ENCODE assay signal across 10 cellular contexts in genomic region chr3:58387650-58388546, GRCh38. TPM values are rescaled to one million over a fixed set of nuclear protein-coding genes. Genes with fewer than 3 reads are reported as not detected.
DNase-seq lines count a peak whose midpoint lies in the region; FAIRE-seq and TF ChIP-seq lines count a peak whose summit lies in the region.
"Had no signal": no experiment of that assay in that cellular context is flagged by ENCODE, and none has a peak within 500 bp of the region (broad histone marks: within the 10 kb centered on the region; RNA-seq: fewer than 3 reads in every experiment).

No MANE protein-coding gene starts in this region.

- H3K4me3 ChIP-seq in OCI-LY1 (ENCODE audit: low read depth, low read length, poor library complexity, severe bottlenecking) = no peak overlapping the region
- no peak overlapping the region for H3K4me3 ChIP-seq in mucosa of rectum (ENCODE audit: low read length in 2 of 2)
- no peak overlapping the region for H3K4me3 ChIP-seq in testis

- peaks cover 78% of the 10 kb centered on the region for H3K36me3 Mint-ChIP-seq in dendritic cell treated with granulocyte-macrophage colony-stimulating factor and Interleukin-4, amounts not matched to agents 40 ng/mL and 50 ng/mL, for 4 days (ENCODE audit: low read depth)

- TF ChIP-seq CTCF in OCI-LY1 (IDR thresholded peaks at IDR 0.05; ENCODE audit: low read length) = no peak
- TF ChIP-seq CTCF in testis (IDR thresholded peaks at IDR 0.05) = no peak

- H3K9me2 ChIP-seq in OCI-LY1 (ENCODE audit: low read depth, low read length) = no peaks in the 10 kb centered on the region

- H3K27ac Mint-ChIP-seq in dendritic cell treated with granulocyte-macrophage colony-stimulating factor and Interleukin-4, amounts not matched to agents 40 ng/mL and 50 ng/mL, for 4 days = peak overlapping the region; percentile 69

- H3K4me3 Mint-ChIP-seq in dendritic cell treated with granulocyte-macrophage colony-stimulating factor and Interleukin-4, amounts not matched to agents 40 ng/mL and 50 ng/mL, for 4 days = no peak overlapping the region

- WGBS in testis, 2 donors = 58 to 64% methylated on average over 6 of the region's 6 CpGs

- peaks cover 17% of the 10 kb centered on the region for H3K4me1 ChIP-seq in OCI-LY1 (ENCODE audit: insufficient read depth, low read length, severe bottlenecking)
- H3K4me1 ChIP-seq in mucosa of rectum (ENCODE audit: control insufficient read depth in 2 of 2, insufficient read depth in 2 of 2, low read length in 2 of 2) = peaks cover 3 to 5% of the 10 kb centered on the region in 2 donors
- peaks cover 27% of the 10 kb centered on the region for H3K4me1 ChIP-seq in testis

- no peak for TF ChIP-seq POLR2A in testis (IDR thresholded peaks at IDR 0.05)

- intact Hi-C loops in dendritic cell treated with granulocyte-macrophage colony-stimulating factor and Interleukin-4, amounts not matched to agents 40 ng/mL and 50 ng/mL, for 4 days (cut with micrococcal nuclease) = loop anchor here (5.0 kb wide), 1 partner anchor 36 kb away; no protein-coding TSS in a partner anchor
- intact Hi-C loops in testis (cut with DNase I; ENCODE audit: low total_unique reads) = no loop called here

- H3K27me3 ChIP-seq in OCI-LY1 (ENCODE audit: insufficient read depth, low read length) (no peaks in the 10 kb centered on the region), mucosa of rectum (ENCODE audit: control insufficient read depth in 2 of 2, insufficient read depth in 2 of 2, low read length in 2 of 2) (no peaks in the 10 kb centered on the region), testis (no peaks in the 10 kb centered on the region)

- H3K27ac ChIP-seq in OCI-LY1 (ENCODE audit: low read depth, low read length, poor library complexity, severe bottlenecking) (peak overlapping the region; percentile 37), mucosa of rectum (ENCODE audit: low read depth in 2 of 2, low read length in 2 of 2) (peak overlapping the region; percentile 65 to 69), testis (peak overlapping the region; percentile 21 to 66)

- H3K9ac ChIP-seq in OCI-LY1 (ENCODE audit: low read length) (no peak overlapping the region), mucosa of rectum (ENCODE audit: low read depth in 1 of 2, low read length in 2 of 2) (no peak overlapping the region)

- H3F3A ChIP-seq in OCI-LY1 (ENCODE audit: insufficient read depth, low read length) = no peaks in the 10 kb centered on the region

- H3K9me3 ChIP-seq in OCI-LY1 (ENCODE audit: low read length) (no peaks in the 10 kb centered on the region), mucosa of rectum (ENCODE audit: control insufficient read depth in 2 of 2, low read length in 2 of 2) (no peaks in the 10 kb centered on the region), testis (no peaks in the 10 kb centered on the region)

- no peaks in the 10 kb centered on the region for H3K27me3 Mint-ChIP-seq in dendritic cell treated with granulocyte-macrophage colony-stimulating factor and Interleukin-4, amounts not matched to agents 40 ng/mL and 50 ng/mL, for 4 days

- H3K4me2 ChIP-seq in OCI-LY1 (ENCODE audit: low read length) = no peak overlapping the region

- H3K36me3 ChIP-seq in OCI-LY1 (ENCODE audit: insufficient read depth, low read length) (peaks cover 91% of the 10 kb centered on the region), mucosa of rectum (ENCODE audit: control insufficient read depth in 2 of 2, insufficient read depth in 2 of 2, low read length in 2 of 2) (peaks cover 0 to 8% of the 10 kb centered on the region in 2 donors), testis (ENCODE audit: low read depth, missing control alignments) (no peaks in the 10 kb centered on the region)

- FAIRE-seq in frontal cortex (lab: Jason Lieb, UNC) = no peak

- H3K9me3 Mint-ChIP-seq in dendritic cell treated with granulocyte-macrophage colony-stimulating factor and Interleukin-4, amounts not matched to agents 40 ng/mL and 50 ng/mL, for 4 days = no peaks in the 10 kb centered on the region

- DNase-seq in testis (no peak), frontal cortex (ENCODE audit: low spot score in 2 of 2) (no peak), HUDEP-2 (lab: John Stamatoyannopoulos, UW; ENCODE audit: unreplicated experiment in 76 of 76) (no peak), NOMO-1 (lab: John Stamatoyannopoulos, UW; ENCODE audit: unreplicated experiment in 2 of 2) (no peak)
- DNase-seq: activated naive CD4-positive, alpha-beta T cell treated with anti-CD3 and anti-CD28 coated beads, Interleukin-2, amount 50 U/mL, for 16 hours; GF-D8; NCI-H526 treated with DMSO at 0.1 percent for 48 hours had no signal

- H2AFZ ChIP-seq in OCI-LY1 (ENCODE audit: low read length) = no peak overlapping the region

- H3K4me1 Mint-ChIP-seq in dendritic cell treated with granulocyte-macrophage colony-stimulating factor and Interleukin-4, amounts not matched to agents 40 ng/mL and 50 ng/mL, for 4 days (ENCODE audit: low read depth) = peaks cover 25% of the 10 kb centered on the region

- no peaks in the 10 kb centered on the region for H3K79me2 ChIP-seq in OCI-LY1 (ENCODE audit: insufficient read depth, low read length)

- no peaks in the 10 kb centered on the region for H4K20me1 ChIP-seq in OCI-LY1 (ENCODE audit: insufficient read depth, low read length)

RNA-seq across cellular contexts. Expression of gene PDHB, which starts 45.7 kb away (rescaled TPM):
- total RNA-seq in testis (100 to 1,000 TPM in 1 of 2 donors, 10 to 100 TPM in 1; 98.0 to 126 TPM), frontal cortex (56.3 TPM)
- 94.0 TPM for polyA plus RNA-seq in testis (ENCODE audit: insufficient read depth, low read depth, low replicate concordance)

RNA-seq across cellular contexts. Expression of gene PXK, which starts 55.2 kb away (rescaled TPM):
- 10 to 100 TPM; 29.3 to 31.3 TPM for total RNA-seq in testis
- 28.8 TPM for polyA plus RNA-seq in testis (ENCODE audit: insufficient read depth, low read depth, low replicate concordance)
- total RNA-seq in frontal cortex = 22.0 TPM
